In the genomic region with DNA sequence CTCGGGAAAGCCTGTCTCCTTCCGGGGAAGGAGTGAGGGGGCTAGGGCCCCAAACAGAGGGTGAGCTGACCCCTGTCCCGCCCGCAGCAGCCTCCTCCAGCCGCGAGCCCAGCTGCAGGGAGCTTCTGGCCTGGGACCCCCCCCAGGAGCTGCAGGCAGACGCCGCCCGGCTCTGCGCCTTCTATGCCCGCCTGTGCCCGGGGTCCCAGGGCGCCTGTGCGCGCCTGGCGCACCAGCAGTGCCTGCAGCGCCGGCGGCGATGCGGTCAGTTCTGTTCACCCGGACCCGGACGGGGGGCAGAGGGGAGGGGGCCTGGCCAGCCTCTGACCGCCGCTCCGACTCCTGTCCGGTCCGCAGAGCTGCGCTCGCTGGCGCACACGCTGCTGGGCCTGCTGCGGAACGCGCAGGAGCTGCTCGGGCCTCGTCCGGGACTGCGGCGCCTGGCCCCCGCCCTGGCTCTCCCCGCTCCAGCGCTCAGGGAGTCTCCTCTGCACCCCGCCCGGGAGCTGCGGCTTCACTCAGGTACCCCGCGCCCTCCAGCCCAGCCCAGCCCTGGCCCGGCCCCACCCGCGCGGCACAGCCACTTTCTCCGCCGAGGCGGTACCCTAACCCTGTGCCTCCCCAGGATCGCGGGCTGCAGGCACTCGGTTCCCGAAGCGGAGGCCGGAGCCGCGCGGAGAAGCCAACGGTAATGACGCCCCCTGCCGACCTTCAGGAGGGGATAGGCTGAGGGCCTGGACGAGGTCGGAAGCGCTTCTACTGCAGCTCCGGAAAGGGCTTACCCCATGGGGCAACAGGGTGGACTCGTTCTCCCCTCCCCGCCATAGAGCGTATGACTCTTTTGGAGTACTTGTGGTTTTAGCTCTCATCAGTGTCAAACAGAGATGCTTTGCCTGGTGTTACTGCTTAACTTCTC, we compare ENCODE assay signal across 8 cellular contexts. TPM values are rescaled to one million over a fixed set of nuclear protein-coding genes. Genes with fewer than 3 reads are reported as not detected.
DNase-seq lines count a peak whose midpoint lies in the region; ATAC-seq lines count a peak whose summit lies in the region.

No MANE protein-coding gene starts in this region.

- no peak overlapping the region for H3K9ac ChIP-seq in subcutaneous abdominal adipose tissue (ENCODE audit: low read length in 5 of 5)

- no peaks in the 10 kb centered on the region for H3K9me3 Mint-ChIP-seq in activated CD4-positive, alpha-beta T cell treated with anti-CD3 and anti-CD28 coated beads for 36 hours (ENCODE audit: low read depth)

- DNase-seq in activated CD4-positive, alpha-beta T cell treated with anti-CD3 and anti-CD28 coated beads for 36 hours: peak; percentile 66
- DNase-seq in activated CD4-positive, alpha-beta T cell treated with anti-CD3 and anti-CD28 coated beads for 4 hours: no peak
- DNase-seq in NOMO-1 (lab: John Stamatoyannopoulos, UW; ENCODE audit: unreplicated experiment in 2 of 2): peak; percentile 36 to 67
- peak; percentile 46 to 49 for DNase-seq in T47D (ENCODE audit: low read depth in 1 of 2, low spot score in 1 of 2)
- peak in 1 of 2 donors; percentile 44 for DNase-seq in left colon
- DNase-seq in dedifferentiated amniotic fluid mesenchymal stem cell (ENCODE audit: extremely low spot score): no peak
- DNase-seq in NCI-H2029 treated with DMSO at 0.1 percent for 48 hours (lab: John Stamatoyannopoulos, UW): no peak

- peaks cover 31 to 70% (median 56%) of the 10 kb centered on the region in 5 donors for H3K27me3 ChIP-seq in subcutaneous abdominal adipose tissue (ENCODE audit: control insufficient read depth in 5 of 5, insufficient read depth in 4 of 5, low read length in 5 of 5)

- intact Hi-C loops in activated CD4-positive, alpha-beta T cell treated with anti-CD3 and anti-CD28 coated beads for 36 hours (cut with DNase I, micrococcal nuclease): loop anchor here (5.0 kb wide), 3 partner anchors 182 to 617 kb away; partner anchors contain the start of gene NPPC (in 1 of the 2)
- intact Hi-C loops in left colon (cut with DNase I, micrococcal nuclease): no loop called here

- peaks cover 13% of the 10 kb centered on the region for H3K4me1 Mint-ChIP-seq in activated CD4-positive, alpha-beta T cell treated with anti-CD3 and anti-CD28 coated beads for 36 hours

- ATAC-seq in activated CD4-positive, alpha-beta T cell treated with anti-CD3 and anti-CD28 coated beads for 36 hours: peak; percentile 69
- ATAC-seq in left colon: peak; percentile 53

- no peaks in the 10 kb centered on the region for H3K36me3 Mint-ChIP-seq in activated CD4-positive, alpha-beta T cell treated with anti-CD3 and anti-CD28 coated beads for 36 hours (ENCODE audit: low read depth)

- no peaks in the 10 kb centered on the region for H3K36me3 ChIP-seq in subcutaneous abdominal adipose tissue (ENCODE audit: control insufficient read depth in 5 of 5, insufficient read depth in 5 of 5, low read length in 5 of 5)

- H3K9me3 ChIP-seq in subcutaneous abdominal adipose tissue (ENCODE audit: control insufficient read depth in 5 of 5, low read length in 5 of 5): no peaks in the 10 kb centered on the region

- H3K4me3 ChIP-seq in subcutaneous abdominal adipose tissue (ENCODE audit: low read depth in 1 of 5, low read length in 5 of 5): peak overlapping the region in 3 of 5 donors; percentile 18 to 56 (median 46)

- in situ Hi-C loops in T47D (cut with HindIII; ENCODE audit: low pct_unique_long_range_greater_than_20kb, low sequenced_read_pairs): no loop called here

- H3K27ac ChIP-seq in subcutaneous abdominal adipose tissue (ENCODE audit: low read depth, low read length): no peak overlapping the region

- CTCF ChIA-PET in activated CD4-positive, alpha-beta T cell treated with anti-CD3 and anti-CD28 coated beads for 36 hours (lab: Charles Lee): interaction anchor here (0.6 to 1.4 kb wide), 7 partner anchors 15 to 1137 kb away, joined by 3 to 7 read pairs (median 4); no protein-coding TSS in a partner anchor

- H3K4me1 ChIP-seq in subcutaneous abdominal adipose tissue (ENCODE audit: control insufficient read depth in 5 of 5, insufficient read depth in 5 of 5, low read length in 5 of 5): peaks cover 0 to 31% (median 28%) of the 10 kb centered on the region in 5 donors

- no peak overlapping the region for H3K4me3 Mint-ChIP-seq in activated CD4-positive, alpha-beta T cell treated with anti-CD3 and anti-CD28 coated beads for 36 hours

- no peak overlapping the region for H3K27ac Mint-ChIP-seq in activated CD4-positive, alpha-beta T cell treated with anti-CD3 and anti-CD28 coated beads for 36 hours

- POLR2A ChIA-PET in activated CD4-positive, alpha-beta T cell treated with anti-CD3 and anti-CD28 coated beads for 36 hours (lab: Charles Lee): no interaction called here

- H3K27me3 Mint-ChIP-seq in activated CD4-positive, alpha-beta T cell treated with anti-CD3 and anti-CD28 coated beads for 36 hours: peaks cover 33% of the 10 kb centered on the region

RNA-seq across cellular contexts. Expression of gene CHRND, which starts 2.0 kb away (rescaled TPM):
- total RNA-seq in activated CD4-positive, alpha-beta T cell treated with anti-CD3 and anti-CD28 coated beads for 36 hours: not detected
- total RNA-seq in left colon: not detected

RNA-seq across cellular contexts. Expression of gene PRSS56, which starts 3.8 kb away (rescaled TPM):
- total RNA-seq in activated CD4-positive, alpha-beta T cell treated with anti-CD3 and anti-CD28 coated beads for 36 hours: not detected
- total RNA-seq in left colon: not detected

RNA-seq across cellular contexts. Expression of gene CHRNG, which starts 15.6 kb away (rescaled TPM):
- not detected for total RNA-seq in activated CD4-positive, alpha-beta T cell treated with anti-CD3 and anti-CD28 coated beads for 36 hours
- total RNA-seq in left colon: not detected

RNA-seq across cellular contexts. Expression of gene TIGD1, which starts 26.4 kb away (rescaled TPM):
- 1 to 10 TPM; 7.6 to 7.9 TPM for total RNA-seq in activated CD4-positive, alpha-beta T cell treated with anti-CD3 and anti-CD28 coated beads for 36 hours
- 1 to 10 TPM; 4.4 to 4.5 TPM for total RNA-seq in left colon

RNA-seq across cellular contexts. Expression of gene EIF4E2, which starts 26.5 kb away (rescaled TPM):
- 10 to 100 TPM; 57.0 to 68.0 TPM for total RNA-seq in activated CD4-positive, alpha-beta T cell treated with anti-CD3 and anti-CD28 coated beads for 36 hours
- total RNA-seq in left colon: 100 to 1,000 TPM in 1 of 2 donors, 10 to 100 TPM in 1; 83.2 to 104 TPM

Comparison
In these comparisons a context has a peak if more than half of its experiments do, and no peak if none do; other contexts are left out.
1. DNase-seq: peak in activated CD4-positive, alpha-beta T cell treated with anti-CD3 and anti-CD28 coated beads for 36 hours (single experiment), NOMO-1 (2 of 2) and T47D (2 of 2); none in activated CD4-positive, alpha-beta T cell treated with anti-CD3 and anti-CD28 coated beads for 4 hours (0 of 2), dedifferentiated amniotic fluid mesenchymal stem cell (single experiment) and NCI-H2029 treated with DMSO at 0.1 percent for 48 hours (single experiment).
2. intact Hi-C loops: an anchor here in activated CD4-positive, alpha-beta T cell treated with anti-CD3 and anti-CD28 coated beads for 36 hours (5.0 kb wide); none called in left colon.